Comparison of ENCODE assay signal across 16 cellular contexts in genomic region chr14:100428727-100429126, GRCh38. TPM values are rescaled to one million over a fixed set of nuclear protein-coding genes. Genes with fewer than 3 reads are reported as not detected.
DNase-seq lines count a peak whose midpoint lies in the region; ATAC-seq and TF ChIP-seq lines count a peak whose summit lies in the region.
"Had no signal": no experiment of that assay in that cellular context is flagged by ENCODE, and none has a peak within 500 bp of the region (broad histone marks: within the 10 kb centered on the region; RNA-seq: fewer than 3 reads in every experiment).

No MANE protein-coding gene starts in this region.

- intact Hi-C loops in activated CD4-positive, alpha-beta T cell treated with anti-CD3 and anti-CD28 coated beads for 36 hours (cut with DNase I, micrococcal nuclease): no loop called here
- intact Hi-C loops in heart right ventricle (cut with DNase I): no loop called here

- no peaks in the 10 kb centered on the region for H3K36me3 ChIP-seq in MG63
- H3K36me3 ChIP-seq in brain microvascular endothelial cell (replicated peaks): no peaks in the 10 kb centered on the region
- H3K36me3 ChIP-seq in neural cell (ENCODE audit: insufficient read depth, low read length): no peaks in the 10 kb centered on the region
- H3K36me3 ChIP-seq in heart right ventricle: peaks cover 0 to 4% (median 0%) of the 10 kb centered on the region in 9 donors
- no peaks in the 10 kb centered on the region; the same call in 1 of the 2 replicates for H3K36me3 ChIP-seq in BE2C
- H3K36me3 ChIP-seq: HAP-1, thyroid gland had no signal

- H4K20me1 ChIP-seq in neural cell (ENCODE audit: insufficient read depth): no peaks in the 10 kb centered on the region

- no peaks in the 10 kb centered on the region for H3K27me3 Mint-ChIP-seq in activated CD4-positive, alpha-beta T cell treated with anti-CD3 and anti-CD28 coated beads for 36 hours
- H3K27me3 Mint-ChIP-seq: naive thymus-derived CD8-positive, alpha-beta T cell; T-cell had no signal

- H3K9me3 ChIP-seq in MG63 (no peaks in the 10 kb centered on the region), neural cell (ENCODE audit: low read length) (no peaks in the 10 kb centered on the region), heart right ventricle (no peaks in the 10 kb centered on the region), BE2C (no peaks in the 10 kb centered on the region)
- H3K9me3 ChIP-seq: HAP-1, thyroid gland had no signal

- 91 to 92% methylated on average over 9 of the region's 9 CpGs for WGBS in heart right ventricle, 2 donors

- no peaks in the 10 kb centered on the region for H3K27me3 ChIP-seq in MG63
- no peaks in the 10 kb centered on the region for H3K27me3 ChIP-seq in brain microvascular endothelial cell (replicated peaks)
- no peaks in the 10 kb centered on the region for H3K27me3 ChIP-seq in neural cell (ENCODE audit: insufficient read depth, low read depth, low read length)
- H3K27me3 ChIP-seq in heart right ventricle: no peaks in the 10 kb centered on the region
- no peaks in the 10 kb centered on the region for H3K27me3 ChIP-seq in BE2C
- H3K27me3 ChIP-seq: thyroid gland had no signal

- H2AFZ ChIP-seq in neural cell (ENCODE audit: low read depth, low read length): no peak overlapping the region

- peak; percentile 25 for TF ChIP-seq EP300 in neural cell (conservative IDR thresholded peaks at IDR 0.05; ENCODE audit: poor library complexity, severe bottlenecking)

- H3K9me3 Mint-ChIP-seq in activated CD4-positive, alpha-beta T cell treated with anti-CD3 and anti-CD28 coated beads for 36 hours (ENCODE audit: low read depth): no peaks in the 10 kb centered on the region
- H3K9me3 Mint-ChIP-seq: naive thymus-derived CD8-positive, alpha-beta T cell; T-cell had no signal

- no peak overlapping the region for H3K9ac ChIP-seq in neural cell (ENCODE audit: low read length)

- H3K4me3 Mint-ChIP-seq in activated CD4-positive, alpha-beta T cell treated with anti-CD3 and anti-CD28 coated beads for 36 hours: no peak overlapping the region
- H3K4me3 Mint-ChIP-seq: naive thymus-derived CD8-positive, alpha-beta T cell; T-cell had no signal

- H3K4me2 ChIP-seq in neural cell (ENCODE audit: low read length): no peak overlapping the region

- peaks cover 0 to 21% (median 0%) of the 10 kb centered on the region in 9 donors for H3K4me1 ChIP-seq in heart right ventricle
- peaks cover 39% of the 10 kb centered on the region for H3K4me1 ChIP-seq in BE2C
- H3K4me1 ChIP-seq: HAP-1, thyroid gland had no signal

- TF ChIP-seq RAD21 in neural cell (conservative IDR thresholded peaks at IDR 0.05): no peak

- peaks cover 11% of the 10 kb centered on the region for H3K4me1 Mint-ChIP-seq in activated CD4-positive, alpha-beta T cell treated with anti-CD3 and anti-CD28 coated beads for 36 hours

- H3F3A ChIP-seq in neural cell (ENCODE audit: insufficient read depth, low read length, poor library complexity, severe bottlenecking): no peaks in the 10 kb centered on the region

- H3K4me3 ChIP-seq in MG63: no peak overlapping the region
- no peak overlapping the region for H3K4me3 ChIP-seq in brain microvascular endothelial cell (ENCODE audit: low read depth, low read length)
- H3K4me3 ChIP-seq in neural cell (ENCODE audit: low read length): no peak overlapping the region
- no peak overlapping the region for H3K4me3 ChIP-seq in heart right ventricle
- no peak overlapping the region for H3K4me3 ChIP-seq in BE2C (ENCODE audit: low read depth, low read length)
- H3K4me3 ChIP-seq: HAP-1, thyroid gland had no signal

- CTCF ChIA-PET in activated CD4-positive, alpha-beta T cell treated with anti-CD3 and anti-CD28 coated beads for 36 hours (lab: Charles Lee): interaction anchor here (0.7 to 1.3 kb wide), 2 partner anchors 11 to 1404 kb away, joined by 3 to 4 read pairs; no protein-coding TSS in a partner anchor

- H3K36me3 Mint-ChIP-seq in activated CD4-positive, alpha-beta T cell treated with anti-CD3 and anti-CD28 coated beads for 36 hours (ENCODE audit: low read depth): peaks cover 4% of the 10 kb centered on the region

- no peak for TF ChIP-seq CTCF in brain microvascular endothelial cell (IDR thresholded peaks at IDR 0.05; ENCODE audit: low read depth, low read length, missing control alignments)
- no peak for TF ChIP-seq CTCF in neural cell (IDR thresholded peaks at IDR 0.05; ENCODE audit: poor library complexity, severe bottlenecking)
- no peak for TF ChIP-seq CTCF in heart right ventricle (IDR thresholded peaks at IDR 0.05)
- no peak for TF ChIP-seq CTCF in BE2C (IDR thresholded peaks at IDR 0.05; ENCODE audit: low read depth, low read length)

- POLR2A ChIA-PET in activated CD4-positive, alpha-beta T cell treated with anti-CD3 and anti-CD28 coated beads for 36 hours (lab: Charles Lee): no interaction called here

- DNase-seq in activated CD4-positive, alpha-beta T cell treated with anti-CD3 and anti-CD28 coated beads for 36 hours: peak; percentile 52
- no peak for DNase-seq in activated CD4-positive, alpha-beta T cell treated with anti-CD3 and anti-CD28 coated beads, Interleukin-2, amount 50 U/mL, for 1 hour
- peak; percentile 39 for DNase-seq in MG63
- peak; percentile 75 for DNase-seq in brain microvascular endothelial cell
- no peak for DNase-seq in heart right ventricle
- DNase-seq in BE2C: no peak
- DNase-seq: activated gamma-delta T cell treated with Interleukin-2 at 50 U/mL for 16 hours; DMS79 treated with DMSO at 0.1 percent for 48 hours; left cardiac atrium; naive thymus-derived CD8-positive, alpha-beta T cell; NCI-H1930; T-cell; thyroid gland had no signal

- peak; percentile 78 for ATAC-seq in activated CD4-positive, alpha-beta T cell treated with anti-CD3 and anti-CD28 coated beads for 36 hours
- ATAC-seq in heart right ventricle (no peak), GM18873 (IDR thresholded peaks at IDR 0.05; ENCODE audit: low FRiP score, unreplicated experiment) (no peak)
- ATAC-seq: left cardiac atrium; naive thymus-derived CD8-positive, alpha-beta T cell; T-cell had no signal

- no peaks in the 10 kb centered on the region for H3K79me2 ChIP-seq in neural cell (replicated peaks; ENCODE audit: insufficient read depth, low read length)

- H3K27ac Mint-ChIP-seq in activated CD4-positive, alpha-beta T cell treated with anti-CD3 and anti-CD28 coated beads for 36 hours: no peak overlapping the region
- H3K27ac Mint-ChIP-seq: T-cell had no signal

- in situ Hi-C loops in brain microvascular endothelial cell (cut with HindIII; ENCODE audit: low pct_ligation_motif_present, low sequenced_read_pairs): no loop called here

- no peaks in the 10 kb centered on the region for H3K9me2 ChIP-seq in neural cell (ENCODE audit: insufficient read depth, low read length)

- no peak overlapping the region for H3K27ac ChIP-seq in brain microvascular endothelial cell
- peak overlapping the region; percentile 28 for H3K27ac ChIP-seq in neural cell (ENCODE audit: low read length)
- H3K27ac ChIP-seq in heart right ventricle: no peak overlapping the region
- H3K27ac ChIP-seq: thyroid gland had no signal

TF ChIP-seq in neural cell, 6 proteins besides CTCF, POLR2A, EP300 and RAD21:
- TF ChIP-seq MXI1 (conservative IDR thresholded peaks at IDR 0.05; ENCODE audit: poor library complexity, severe bottlenecking): no peak
- TF ChIP-seq REST (IDR thresholded peaks at IDR 0.05; ENCODE audit: borderline replicate concordance): peak; percentile 37
- no peak for TF ChIP-seq EZH2 (IDR thresholded peaks at IDR 0.05; ENCODE audit: borderline replicate concordance, insufficient read depth, low read length, poor library complexity, severe bottlenecking)
- TF ChIP-seq POLR2AphosphoS5 (IDR thresholded peaks at IDR 0.05): peak; percentile 39

RNA-seq across cellular contexts. Expression of gene WDR25, which starts 52.4 kb away (rescaled TPM):
- 10 to 100 TPM in 1 of 2 experiments, 1 to 10 TPM in 1; 7.9 to 11.3 TPM for total RNA-seq in activated CD4-positive, alpha-beta T cell treated with anti-CD3 and anti-CD28 coated beads for 36 hours
- 20.7 and 40.0 TPM in 2 replicates for total RNA-seq in MG63 (2014; rRNA removed; shearing (Covaris generic); ENCODE audit: low replicate concordance)
- polyA plus RNA-seq in neural cell (26.3 and 30.2 TPM in 2 replicates), heart right ventricle (1 to 10 TPM; 2.9 to 7.4 TPM)
- polyA minus RNA-seq in neural cell: 31.4 and 39.8 TPM in 2 replicates
- 1 to 10 TPM; 4.5 to 8.4 (median 5.7) TPM for total RNA-seq in heart right ventricle
- polyA plus RNA-seq in BE2C (2012; ENCODE audit: insufficient read depth, insufficient read length, low read depth): 76.3 TPM

Comparison
In these comparisons a context has a peak if more than half of its experiments do, and no peak if none do; other contexts are left out.
1. DNase-seq: peak in activated CD4-positive, alpha-beta T cell treated with anti-CD3 and anti-CD28 coated beads for 36 hours (single experiment), MG63 (single experiment) and brain microvascular endothelial cell (single experiment); none in activated CD4-positive, alpha-beta T cell treated with anti-CD3 and anti-CD28 coated beads, Interleukin-2, amount 50 U/mL, for 1 hour (single experiment), heart right ventricle (0 of 2) and BE2C (single experiment).